In genomic region chr3:49025793-49026520, GRCh38 we compare ENCODE assay signal across 1 cellular context.
TF ChIP-seq lines count a peak whose summit lies in the region.

No MANE protein-coding gene starts in this region.

TF ChIP-seq in SK-N-SH, 30 proteins besides CTCF, POLR2A, EP300 and RAD21 (continued from another document):
- TF ChIP-seq IRF3 (IDR thresholded peaks at IDR 0.05; ENCODE audit: low read depth, low read length) (no peak), CHD2 (IDR thresholded peaks at IDR 0.05; ENCODE audit: low read length, partially characterized antibody) (no peak), RFX5 (IDR thresholded peaks at IDR 0.05; ENCODE audit: low read length) (no peak)
TF ChIP-seq in SK-N-SH: peak in this region for 0.
